Comparison of ENCODE assay signal across 27 cellular contexts in the genomic region with DNA sequence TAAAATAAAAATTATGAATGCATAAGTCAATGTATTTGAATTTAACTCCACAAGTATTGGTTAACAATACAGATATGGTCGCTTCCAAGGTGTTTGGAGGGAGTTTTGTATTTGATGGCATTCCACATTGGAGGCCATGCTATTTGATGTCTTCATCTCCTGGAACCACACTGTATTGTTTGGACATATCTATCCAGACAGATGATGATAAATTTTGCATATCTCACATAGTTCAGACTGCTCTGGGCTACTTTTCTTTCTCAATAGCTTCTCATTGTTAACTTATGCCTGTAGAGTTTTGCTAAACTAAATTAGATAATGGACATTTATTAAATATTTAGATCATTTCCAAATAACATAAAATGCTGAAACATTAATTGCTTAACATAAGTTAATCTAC. TPM values are rescaled to one million over a fixed set of nuclear protein-coding genes. Genes with fewer than 3 reads are reported as not detected.
"Had no signal": no experiment of that assay in that cellular context is flagged by ENCODE, and none has a peak within 500 bp of the region (broad histone marks: within the 10 kb centered on the region; RNA-seq: fewer than 3 reads in every experiment).

No MANE protein-coding gene starts in this region.

- H3K36me3 ChIP-seq: Peyer's patch, SJSA1 had no signal

- H3K9me3 ChIP-seq: Peyer's patch, SJSA1 had no signal

- H3K27me3 ChIP-seq: Peyer's patch, SJSA1 had no signal

- DNase-seq: activated B cell treated with CpG ODN at 0.5 μM for 24 hours; activated CD4-positive, alpha-beta T cell treated with anti-CD3 and anti-CD28 coated beads for 1 hour; activated CD4-positive, alpha-beta T cell treated with anti-CD3 and anti-CD28 coated beads, Interleukin-2, amount 10 ng/mL, durations not matched to agents 24 days and 14 days; activated CD4-positive, alpha-beta T cell treated with anti-CD3 and anti-CD28 coated beads, Interleukin-2, amount 50 U/mL, for 48 hours; activated CD8-positive, alpha-beta memory T cell treated with anti-CD3 and anti-CD28 coated beads for 24 hours; activated gamma-delta T cell treated with Interleukin-2 at 50 U/mL for 16 hours; activated naive CD4-positive, alpha-beta T cell treated with anti-CD3 and anti-CD28 coated beads, Interleukin-2, amount 50 U/mL, for 16 hours; activated naive CD8-positive, alpha-beta T cell treated with anti-CD3 and anti-CD28 coated beads, Interleukin-2, amount 10 ng/mL, durations not matched to agents 7 days and 5 days; activated T-cell treated with anti-CD3 and anti-CD28 coated beads, Interleukin-2, amount 50 U/mL, for 48 hours; amniotic stem cell; cerebellar nuclear complex; Karpas-422; MM.1S; NCI-H1105; NCI-H1436; NCI-H187; NCI-H2081 treated with DMSO at 0.1 percent for 48 hours; NCI-H446; NCI-H524; Peyer's patch; SHP77; T-cell; T-helper 2 cell; T1000 had no signal

- H3K4me1 ChIP-seq: Peyer's patch, SJSA1 had no signal

- FAIRE-seq: K562 had no signal

- H3K4me3 ChIP-seq: K562, Peyer's patch, SJSA1 had no signal

- H3K27ac ChIP-seq: Peyer's patch, SJSA1 had no signal

RNA-seq across cellular contexts. Expression of gene CDKN2A, which starts 58.0 kb away (rescaled TPM):
- total RNA-seq: K562 had no signal
- polyA plus RNA-seq: K562 had no signal

RNA-seq across cellular contexts. Expression of gene CDKN2B-AS1, which starts 58.4 kb away (rescaled TPM):
- total RNA-seq: cardiac septum, K562 had no signal
- polyA plus RNA-seq: K562 had no signal
